8 cellular contexts compared by ENCODE assay signal in the genomic region with DNA sequence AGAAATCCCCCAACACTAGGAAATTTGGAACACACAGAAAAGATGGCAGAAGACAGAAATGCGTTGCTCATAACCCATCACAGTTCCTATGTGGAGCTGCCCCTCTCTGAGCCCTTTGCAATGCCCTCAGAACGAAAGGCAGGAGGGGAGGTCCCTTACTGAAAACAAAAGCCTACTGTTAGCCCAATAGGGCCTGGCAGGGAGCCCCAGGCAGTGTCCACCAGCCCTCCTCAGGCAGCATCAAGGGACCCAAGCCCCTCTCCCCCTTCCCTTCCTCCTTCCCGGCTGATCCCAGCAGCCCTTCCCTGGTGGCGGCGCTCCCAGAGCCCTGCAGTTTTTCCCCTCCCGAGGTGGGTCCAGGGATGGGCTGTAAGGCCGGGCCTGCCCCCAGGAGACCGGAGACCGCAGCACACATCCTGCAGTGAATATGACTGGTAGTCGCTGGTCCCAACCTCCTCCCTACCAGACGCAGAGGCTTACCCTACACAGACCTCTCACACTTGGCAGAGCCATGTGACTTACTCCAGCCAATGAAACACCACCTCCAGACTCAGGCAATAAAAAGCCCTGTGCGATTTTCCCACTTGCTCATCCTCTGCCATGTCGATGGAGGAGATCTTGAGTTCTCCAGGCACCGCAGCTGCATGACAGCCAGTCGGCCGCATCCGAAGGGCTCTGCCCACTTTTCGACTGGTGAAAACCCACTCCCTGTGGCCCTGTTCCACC. TPM values are rescaled to one million over a fixed set of nuclear protein-coding genes. Genes with fewer than 3 reads are reported as not detected.
A peak's percentile ranks its signal among the peaks of the same experiment; 100 is the strongest.
DNase-seq lines count a peak whose midpoint lies in the region; ATAC-seq and TF ChIP-seq lines count a peak whose summit lies in the region.

No MANE protein-coding gene starts in this region.

- H3K36me3 Mint-ChIP-seq in T-cell = no peaks in the 10 kb centered on the region

- no peaks in the 10 kb centered on the region for H3K9me3 ChIP-seq in smooth muscle cell (replicated peaks; ENCODE audit: low read depth)

- H3K4me3 ChIP-seq in smooth muscle cell = no peak overlapping the region

- ATAC-seq in GM18867 (IDR thresholded peaks at IDR 0.05; ENCODE audit: unreplicated experiment) = peak; percentile 74
- ATAC-seq in HG02763 (IDR thresholded peaks at IDR 0.05; ENCODE audit: unreplicated experiment) = peak; percentile 64
- ATAC-seq in T-cell (replicated peaks in 1 of 4) = peak; percentile 73 to 84 (median 78)

- no peak overlapping the region for H3K4me2 ChIP-seq in smooth muscle cell

- H3K4me1 Mint-ChIP-seq in T-cell = peaks cover 45 to 60% (median 51%) of the 10 kb centered on the region in 3 donors

- WGBS in smooth muscle cell (ENCODE audit: low lambda C conversion rate) = 80% methylated on average over 18 of the region's 18 CpGs

- H3K79me2 ChIP-seq in smooth muscle cell (ENCODE audit: low read depth) = no peaks in the 10 kb centered on the region

- POLR2A ChIA-PET in T-cell (lab: Charles Lee) = interaction anchor here (1.0 to 1.4 kb wide), 2 partner anchors 14 to 22 kb away, joined by 3 to 4 read pairs; no protein-coding TSS in a partner anchor

- H3K36me3 ChIP-seq in smooth muscle cell (ENCODE audit: low read depth) = no peaks in the 10 kb centered on the region

- H3K9ac ChIP-seq in smooth muscle cell (ENCODE audit: low read depth) = no peak overlapping the region

- H3K27me3 Mint-ChIP-seq in T-cell = no peaks in the 10 kb centered on the region

- CTCF ChIA-PET in T-cell (lab: Charles Lee) = interaction anchor here in 1 of 2 donors (0.9 to 1.5 kb wide), 3 partner anchors 10 to 23 kb away, joined by 3 to 6 read pairs (median 3); no protein-coding TSS in a partner anchor

- no peaks in the 10 kb centered on the region for H3K27me3 ChIP-seq in smooth muscle cell (ENCODE audit: low read depth)

- DNase-seq in T-cell (peak in 30 of 34 experiments; percentile 34 to 72 (median 56)), NOMO-1 (lab: John Stamatoyannopoulos, UW; ENCODE audit: unreplicated experiment in 2 of 2) (no peak), smooth muscle cell (lab: John Stamatoyannopoulos, UW; ENCODE audit: unreplicated experiment) (no peak), DMS79 (lab: John Stamatoyannopoulos, UW) (no peak)
- peak; percentile 23 for DNase-seq in effector CD8-positive, alpha-beta T cell (lab: John Stamatoyannopoulos, UW)
- DNase-seq in stimulated activated CD4-positive, alpha-beta T cell treated with anti-CD3 and anti-CD28 coated beads, Interleukin-4, amount 100 ng/mL, for 4 hours = peak; percentile 46 to 65

- no peak overlapping the region for H2AFZ ChIP-seq in smooth muscle cell (ENCODE audit: low read depth)

- no peaks in the 10 kb centered on the region for H3F3A ChIP-seq in smooth muscle cell (ENCODE audit: low read depth)

- H4K20me1 ChIP-seq in smooth muscle cell (ENCODE audit: low read depth) = no peaks in the 10 kb centered on the region

- peak overlapping the region; percentile 82 to 86 for H3K27ac Mint-ChIP-seq in T-cell

- peaks cover 0 to 4% (median 2%) of the 10 kb centered on the region in 3 donors for H3K9me3 Mint-ChIP-seq in T-cell

- no peak overlapping the region for H3K27ac ChIP-seq in smooth muscle cell (ENCODE audit: low read depth)

- H3K4me1 ChIP-seq in smooth muscle cell (ENCODE audit: low read depth) = no peaks in the 10 kb centered on the region

- TF ChIP-seq CTCF in smooth muscle cell (IDR thresholded peaks at IDR 0.05; ENCODE audit: borderline replicate concordance, insufficient read depth, poor library complexity, severe bottlenecking) = no peak

- H3K4me3 Mint-ChIP-seq in T-cell = peak overlapping the region; percentile 54 to 74 (median 56)

RNA-seq across cellular contexts. Expression of a gene that starts 19.4 kb away (rescaled TPM):
- total RNA-seq in T-cell (100 to 1,000 TPM in 2 of 5 donors, 10 to 100 TPM in 3; 37.2 to 437 (median 54.0) TPM), smooth muscle cell (48.7 and 55.3 TPM in 2 replicates)
- polyA plus RNA-seq in smooth muscle cell = 89.3 and 111 TPM in 2 replicates

RNA-seq across cellular contexts. Expression of a gene that starts 26.3 kb away (rescaled TPM):
- total RNA-seq in T-cell (10 to 100 TPM in 1 of 5 donors, 1 to 10 TPM in 4; 1.2 to 10.4 (median 1.4) TPM), smooth muscle cell (0.40 TPM in 1 of 2 replicates, not detected in the other)
- polyA plus RNA-seq in smooth muscle cell = 0.50 TPM in 1 of 2 replicates, not detected in the other

RNA-seq across cellular contexts. Expression of a gene that starts 44.0 kb away (rescaled TPM):
- 10 to 100 TPM; 65.0 to 95.3 (median 84.4) TPM for total RNA-seq in T-cell
- total RNA-seq in smooth muscle cell = 62.3 and 65.8 TPM in 2 replicates
- 51.0 and 64.4 TPM in 2 replicates for polyA plus RNA-seq in smooth muscle cell

RNA-seq across cellular contexts. Expression of a gene that starts 48.3 kb away (rescaled TPM):
- total RNA-seq in T-cell (under 1 TPM; 0.13 to 0.77 (median 0.18) TPM), smooth muscle cell (0.04 and 1.2 TPM in 2 replicates)
- 0.06 TPM in 1 of 2 replicates, not detected in the other for polyA plus RNA-seq in smooth muscle cell

Comparison
In these comparisons a context has a peak if more than half of its experiments do, and no peak if none do; other contexts are left out.
1. DNase-seq: peak in T-cell (30 of 34), effector CD8-positive, alpha-beta T cell (single experiment) and stimulated activated CD4-positive, alpha-beta T cell treated with anti-CD3 and anti-CD28 coated beads, Interleukin-4, amount 100 ng/mL, for 4 hours (2 of 2); none in NOMO-1 (0 of 2), smooth muscle cell (single experiment) and DMS79 (single experiment).
2. Peak in every context shown above with its lines, with median percentiles within 50 percentile points of each other: ATAC-seq.